1 cellular context compared by ENCODE assay signal in genomic region chr20:9515761-9516657, GRCh38.
A peak's percentile ranks its signal among the peaks of the same experiment; 100 is the strongest.
TF ChIP-seq lines count a peak whose summit lies in the region.

No MANE protein-coding gene starts in this region.

TF ChIP-seq in endothelial cell of umbilical vein, 7 proteins besides CTCF, POLR2A, EP300 and RAD21:
- TF ChIP-seq EZH2 (IDR thresholded peaks at IDR 0.05; ENCODE audit: borderline replicate concordance, low read depth, low read length, severe bottlenecking) (peak; percentile 76), MAX (IDR thresholded peaks at IDR 0.05; ENCODE audit: insufficient read depth, insufficient read length) (no peak)
